1 cellular context compared by ENCODE assay signal in the genomic region with DNA sequence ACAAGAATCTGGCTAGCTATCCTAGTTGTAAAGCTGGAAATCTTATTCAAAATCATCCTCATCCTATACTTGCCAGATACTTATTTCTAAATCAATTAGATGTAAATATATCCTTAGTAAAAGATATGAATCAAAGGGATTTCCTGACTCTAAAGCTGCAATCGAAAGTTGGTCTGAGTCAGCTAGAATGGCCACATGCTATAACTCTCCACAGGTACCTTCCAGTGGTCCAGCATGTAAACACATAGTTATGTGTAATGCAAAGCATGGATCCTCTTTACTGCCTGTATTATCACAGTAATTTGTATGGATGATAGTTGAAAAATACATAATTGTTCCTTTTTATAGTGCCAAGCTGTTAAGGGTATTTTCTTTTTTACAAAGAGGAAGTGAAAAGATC.
TF ChIP-seq lines count a peak whose summit lies in the region.

No MANE protein-coding gene starts in this region.

TF ChIP-seq in SK-N-SH, 30 proteins besides CTCF, POLR2A, EP300 and RAD21 (continued from another document):
- TF ChIP-seq, protein P1, sequence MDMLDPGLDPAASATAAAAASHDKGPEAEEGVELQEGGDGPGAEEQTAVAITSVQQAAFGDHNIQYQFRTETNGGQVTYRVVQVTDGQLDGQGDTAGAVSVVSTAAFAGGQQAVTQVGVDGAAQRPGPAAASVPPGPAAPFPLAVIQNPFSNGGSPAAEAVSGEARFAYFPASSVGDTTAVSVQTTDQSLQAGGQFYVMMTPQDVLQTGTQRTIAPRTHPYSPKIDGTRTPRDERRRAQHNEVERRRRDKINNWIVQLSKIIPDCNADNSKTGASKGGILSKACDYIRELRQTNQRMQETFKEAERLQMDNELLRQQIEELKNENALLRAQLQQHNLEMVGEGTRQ (IDR thresholded peaks at IDR 0.05; ENCODE audit: borderline replicate concordance, low read depth, low read length) = no peak
- TF ChIP-seq TCF12 (IDR thresholded peaks at IDR 0.05) (no peak), RXRA (IDR thresholded peaks at IDR 0.05; ENCODE audit: borderline replicate concordance, low read depth) (no peak), PBX3 (IDR thresholded peaks at IDR 0.05) (no peak), ELF1 (IDR thresholded peaks at IDR 0.05) (no peak), SIN3A (IDR thresholded peaks at IDR 0.05; ENCODE audit: borderline replicate concordance, low read depth, low read length) (no peak), JUND (IDR thresholded peaks at IDR 0.05) (0 out of 2 replicates have a peak, but pooled peaks have one; percentile 8), CHD2 (IDR thresholded peaks at IDR 0.05; ENCODE audit: low read length, partially characterized antibody) (no peak), NRF1 (IDR thresholded peaks at IDR 0.05; ENCODE audit: low read depth, low read length) (no peak)
